13 cellular contexts compared by ENCODE assay signal in the genomic region with DNA sequence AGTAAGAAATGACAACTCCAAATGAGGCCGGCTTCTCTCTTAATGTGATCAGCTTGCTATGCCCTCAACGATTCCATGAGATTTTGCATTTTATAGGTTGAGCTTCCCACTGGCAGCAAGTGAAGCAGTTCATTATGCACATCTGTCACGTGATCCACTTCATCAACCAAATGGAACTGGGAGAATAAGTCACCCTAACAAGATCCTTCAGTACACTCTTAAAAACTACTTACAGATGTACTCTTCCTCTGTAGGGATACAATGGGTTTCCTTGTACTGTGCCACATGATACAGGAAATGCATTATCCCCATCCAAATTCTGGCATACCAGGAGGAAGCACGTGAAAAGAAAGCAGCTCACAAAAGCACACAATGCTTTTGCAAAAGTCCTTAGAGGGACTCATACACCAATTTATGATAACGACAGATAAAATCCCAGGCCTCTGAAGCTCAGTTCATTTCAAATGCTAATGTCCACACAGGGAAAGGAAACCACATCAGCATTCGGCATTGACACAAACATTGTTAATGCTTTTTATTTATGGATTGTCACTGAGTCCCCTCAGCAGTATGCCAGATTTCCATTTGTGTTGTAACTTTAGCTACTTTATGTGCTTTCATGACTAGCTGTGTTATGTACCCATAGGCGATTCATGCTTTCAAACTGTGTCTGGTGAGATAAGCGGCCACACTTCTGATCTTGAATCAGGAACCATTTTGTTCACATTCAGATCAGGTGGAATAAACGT. TPM values are rescaled to one million over a fixed set of nuclear protein-coding genes. Genes with fewer than 3 reads are reported as not detected.
DNase-seq lines count a peak whose midpoint lies in the region; ATAC-seq and TF ChIP-seq lines count a peak whose summit lies in the region.
"Had no signal": no experiment of that assay in that cellular context is flagged by ENCODE, and none has a peak within 500 bp of the region (broad histone marks: within the 10 kb centered on the region; RNA-seq: fewer than 3 reads in every experiment).

No MANE protein-coding gene starts in this region.

- CTCF ChIA-PET in mammary epithelial cell (lab: Charles Lee; ENCODE audit: low non-redundant PET): interaction anchor here (0.5 kb wide), 1 partner anchor 183 kb away, joined by 3 read pairs; no protein-coding TSS in a partner anchor
- CTCF ChIA-PET in CD8-positive, alpha-beta T cell (lab: Charles Lee): no interaction called here
- CTCF ChIA-PET in Caco-2 (lab: Charles Lee): no interaction called here

- POLR2A ChIA-PET in CD8-positive, alpha-beta T cell (lab: Charles Lee): no interaction called here
- POLR2A ChIA-PET in Caco-2 (lab: Charles Lee): no interaction called here

- H4K20me1 ChIP-seq in mammary epithelial cell (ENCODE audit: insufficient read depth, low read length): no peaks in the 10 kb centered on the region

- dilution Hi-C loops in mammary epithelial cell (cut with HindIII; ENCODE audit: low sequenced_read_pairs): no loop called here

- no peaks in the 10 kb centered on the region for H3K79me2 ChIP-seq in mammary epithelial cell (ENCODE audit: insufficient read depth, low read length)

- H3K27me3 Mint-ChIP-seq in CD8-positive, alpha-beta T cell (ENCODE audit: low read depth): no peaks in the 10 kb centered on the region
- H3K27me3 Mint-ChIP-seq in Caco-2 (ENCODE audit: insufficient read depth, unreplicated experiment): no peaks in the 10 kb centered on the region
- H3K27me3 Mint-ChIP-seq in activated T-helper 1 cell treated with anti-CD3 and anti-CD28 coated beads, Interleukin-12 subunit alpha, Interleukin-12 subunit beta, Interleukin-2, Interleukin-4 antibody, amounts not matched to agents 30 ng/mL and 10 ng/mL and 1 ng/mL, durations not matched to agents 14 hours and 24 hours and 36 hours (ENCODE audit: insufficient read depth): no peaks in the 10 kb centered on the region
- H3K27me3 Mint-ChIP-seq: activated naive CD8-positive, alpha-beta T cell treated with anti-CD3 and anti-CD28 coated beads, Interleukin-2, amount 10 ng/mL, durations not matched to agents 7 days and 5 days had no signal

- in situ Hi-C loops in mammary epithelial cell (cut with MboI; ENCODE audit: low sequenced_read_pairs in 2 of 2): no loop called here

- intact Hi-C loops in breast epithelium (cut with DNase I; ENCODE audit: low total_unique reads): no loop called here
- intact Hi-C loops in mammary epithelial cell (cut with micrococcal nuclease): loop anchor here (5.0 kb wide), 1 partner anchor 39 kb away; no protein-coding TSS in a partner anchor
- intact Hi-C loops in upper lobe of right lung (cut with DNase I): no loop called here
- intact Hi-C loops in CD8-positive, alpha-beta T cell (cut with DNase I, micrococcal nuclease): no loop called here
- intact Hi-C loops in Caco-2 (cut with micrococcal nuclease; ENCODE audit: unreplicated experiment): no loop called here
- intact Hi-C loops in activated T-helper 1 cell treated with anti-CD3 and anti-CD28 coated beads, Interleukin-12 subunit alpha, Interleukin-12 subunit beta, Interleukin-2, Interleukin-4 antibody, amounts not matched to agents 30 ng/mL and 10 ng/mL and 1 ng/mL, durations not matched to agents 14 hours and 24 hours and 36 hours (cut with micrococcal nuclease): no loop called here

- WGBS in mammary epithelial cell (ENCODE audit: low coverage, missing lambda C conversion rate): 73% methylated on average over 9 of the region's 9 CpGs

- no peak for DNase-seq in breast epithelium (ENCODE audit: low spot score in 2 of 2)
- no peak for DNase-seq in mammary epithelial cell
- DNase-seq in SJCRH30: peak; percentile 56 to 91
- no peak for DNase-seq in upper lobe of right lung
- DNase-seq in CD8-positive, alpha-beta T cell: no peak
- no peak for DNase-seq in Caco-2
- DNase-seq in activated T-helper 1 cell treated with anti-CD3 and anti-CD28 coated beads, Interleukin-12 subunit alpha, Interleukin-12 subunit beta, Interleukin-2, Interleukin-4 antibody, amounts not matched to agents 30 ng/mL and 10 ng/mL and 1 ng/mL, durations not matched to agents 14 hours and 24 hours and 36 hours (ENCODE audit: low spot score): no peak
- DNase-seq: activated CD4-positive, alpha-beta T cell treated with anti-CD3 and anti-CD28 coated beads, Interleukin-2, amount 50 U/mL, for 48 hours; activated naive CD8-positive, alpha-beta T cell treated with anti-CD3 and anti-CD28 coated beads, Interleukin-2, amount 10 ng/mL, durations not matched to agents 7 days and 5 days; occipital lobe; SHP77; stimulated activated CD4-positive, alpha-beta T cell treated with anti-CD3 and anti-CD28 coated beads, Interleukin-4, amount 100 ng/mL, for 1 hour had no signal

- peak; percentile 45 for ATAC-seq in upper lobe of right lung
- no peak for ATAC-seq in CD8-positive, alpha-beta T cell

- H3K4me3 ChIP-seq in breast epithelium: no peak overlapping the region
- H3K4me3 ChIP-seq in mammary epithelial cell (replicated peaks in 1 of 3; ENCODE audit: insufficient read depth in 1 of 3, low read depth in 2 of 3, low read length in 3 of 3): no peak overlapping the region
- H3K4me3 ChIP-seq in SJCRH30: peak overlapping the region; percentile 15
- H3K4me3 ChIP-seq in iPS-20b (ENCODE audit: low read length): peak overlapping the region; percentile 15; the same call in 1 of the 2 replicates
- no peak overlapping the region for H3K4me3 ChIP-seq in upper lobe of right lung
- H3K4me3 ChIP-seq in CD8-positive, alpha-beta T cell (ENCODE audit: low read depth, low read length): no peak overlapping the region
- H3K4me3 ChIP-seq in Caco-2 (ENCODE audit: low read depth, low read length): no peak overlapping the region

- H3K4me1 ChIP-seq in breast epithelium (peaks cover 0 to 5% of the 10 kb centered on the region in 2 donors), mammary epithelial cell (ENCODE audit: insufficient read depth, low read length) (no peaks in the 10 kb centered on the region), SJCRH30 (peaks cover 20% of the 10 kb centered on the region), iPS-20b (ENCODE audit: insufficient read depth, low read length) (peaks cover 20% of the 10 kb centered on the region), upper lobe of right lung (peaks cover 36% of the 10 kb centered on the region), Caco-2 (no peaks in the 10 kb centered on the region)
- peaks cover 5% of the 10 kb centered on the region for H3K4me1 ChIP-seq in CD8-positive, alpha-beta T cell (ENCODE audit: insufficient read depth, low read length)

- no TSS peak for BruUV-seq in mammary epithelial cell (replicated peaks; lab: Mats Ljungman, UMichigan)
- BruUV-seq in Caco-2 (replicated peaks; lab: Mats Ljungman, UMichigan): no TSS peak

- no peak for TF ChIP-seq POLR2A in breast epithelium (IDR thresholded peaks at IDR 0.05)

- H3K9me3 Mint-ChIP-seq in CD8-positive, alpha-beta T cell: no peaks in the 10 kb centered on the region
- no peaks in the 10 kb centered on the region for H3K9me3 Mint-ChIP-seq in Caco-2 (ENCODE audit: unreplicated experiment)
- no peaks in the 10 kb centered on the region for H3K9me3 Mint-ChIP-seq in activated T-helper 1 cell treated with anti-CD3 and anti-CD28 coated beads, Interleukin-12 subunit alpha, Interleukin-12 subunit beta, Interleukin-2, Interleukin-4 antibody, amounts not matched to agents 30 ng/mL and 10 ng/mL and 1 ng/mL, durations not matched to agents 14 hours and 24 hours and 36 hours
- H3K9me3 Mint-ChIP-seq: activated naive CD8-positive, alpha-beta T cell treated with anti-CD3 and anti-CD28 coated beads, Interleukin-2, amount 10 ng/mL, durations not matched to agents 7 days and 5 days had no signal

- peaks cover 9% of the 10 kb centered on the region for H3K4me1 Mint-ChIP-seq in CD8-positive, alpha-beta T cell (ENCODE audit: low read depth)
- no peaks in the 10 kb centered on the region for H3K4me1 Mint-ChIP-seq in Caco-2 (ENCODE audit: low read depth, unreplicated experiment)
- H3K4me1 Mint-ChIP-seq in activated T-helper 1 cell treated with anti-CD3 and anti-CD28 coated beads, Interleukin-12 subunit alpha, Interleukin-12 subunit beta, Interleukin-2, Interleukin-4 antibody, amounts not matched to agents 30 ng/mL and 10 ng/mL and 1 ng/mL, durations not matched to agents 14 hours and 24 hours and 36 hours (ENCODE audit: low read depth): peaks cover 15% of the 10 kb centered on the region

- H3K27me3 ChIP-seq in breast epithelium (no peaks in the 10 kb centered on the region), mammary epithelial cell (ENCODE audit: insufficient read depth, low read length) (no peaks in the 10 kb centered on the region), SJCRH30 (no peaks in the 10 kb centered on the region), iPS-20b (ENCODE audit: insufficient read depth, low read length) (no peaks in the 10 kb centered on the region), upper lobe of right lung (no peaks in the 10 kb centered on the region), Caco-2 (replicated peaks; ENCODE audit: control insufficient read depth, insufficient read depth, low read length) (no peaks in the 10 kb centered on the region)
- no peaks in the 10 kb centered on the region for H3K27me3 ChIP-seq in CD8-positive, alpha-beta T cell (ENCODE audit: insufficient read depth, low read length)

- no peak overlapping the region for H2AFZ ChIP-seq in mammary epithelial cell (ENCODE audit: low read depth, low read length)

- no peaks in the 10 kb centered on the region for H3K36me3 ChIP-seq in breast epithelium
- H3K36me3 ChIP-seq in mammary epithelial cell (ENCODE audit: insufficient read depth, low read length): no peaks in the 10 kb centered on the region
- no peaks in the 10 kb centered on the region for H3K36me3 ChIP-seq in SJCRH30
- H3K36me3 ChIP-seq in iPS-20b (ENCODE audit: insufficient read depth, low read depth, low read length): no peaks in the 10 kb centered on the region
- no peaks in the 10 kb centered on the region for H3K36me3 ChIP-seq in upper lobe of right lung
- H3K36me3 ChIP-seq in CD8-positive, alpha-beta T cell (ENCODE audit: insufficient read depth, low read length): no peaks in the 10 kb centered on the region
- H3K36me3 ChIP-seq in Caco-2 (ENCODE audit: control insufficient read depth, insufficient read depth, low read length): 0 out of 2 replicates have a peak, but pooled peaks cover 1% of the 10 kb centered on the region

- TF ChIP-seq CTCF in breast epithelium (IDR thresholded peaks at IDR 0.05) (no peak), mammary epithelial cell (conservative IDR thresholded peaks at IDR 0.05 in 1 of 2, IDR thresholded peaks at IDR 0.05 in 1 of 2; ENCODE audit: extremely low read depth in 1 of 2, insufficient read depth in 1 of 2, low read depth in 1 of 2, low read length in 2 of 2) (no peak), upper lobe of right lung (IDR thresholded peaks at IDR 0.05) (no peak), Caco-2 (IDR thresholded peaks at IDR 0.05; ENCODE audit: insufficient read depth in 1 of 2, low read depth in 1 of 2, low read length in 1 of 2, severe bottlenecking in 1 of 2, unreplicated experiment in 1 of 2) (no peak)
- no peak for TF ChIP-seq CTCF in CD8-positive, alpha-beta T cell (IDR thresholded peaks at IDR 0.05)

- H3K27ac Mint-ChIP-seq in CD8-positive, alpha-beta T cell: no peak overlapping the region
- H3K27ac Mint-ChIP-seq in Caco-2 (ENCODE audit: unreplicated experiment): no peak overlapping the region
- H3K27ac Mint-ChIP-seq in activated T-helper 1 cell treated with anti-CD3 and anti-CD28 coated beads, Interleukin-12 subunit alpha, Interleukin-12 subunit beta, Interleukin-2, Interleukin-4 antibody, amounts not matched to agents 30 ng/mL and 10 ng/mL and 1 ng/mL, durations not matched to agents 14 hours and 24 hours and 36 hours: no peak overlapping the region
- H3K27ac Mint-ChIP-seq: activated naive CD8-positive, alpha-beta T cell treated with anti-CD3 and anti-CD28 coated beads, Interleukin-2, amount 10 ng/mL, durations not matched to agents 7 days and 5 days had no signal

- H3K27ac ChIP-seq in breast epithelium (peak overlapping the region; percentile 13 to 34), mammary epithelial cell (ENCODE audit: insufficient read depth, low read depth, low read length) (no peak overlapping the region), SJCRH30 (peak overlapping the region; percentile 72), iPS-20b (ENCODE audit: low read length) (no peak overlapping the region), upper lobe of right lung (peak overlapping the region; percentile 21)
- no peak overlapping the region for H3K27ac ChIP-seq in CD8-positive, alpha-beta T cell (ENCODE audit: low read depth, low read length)

- no peak overlapping the region for H3K4me3 Mint-ChIP-seq in CD8-positive, alpha-beta T cell
- no peak overlapping the region for H3K4me3 Mint-ChIP-seq in Caco-2 (ENCODE audit: unreplicated experiment)
- H3K4me3 Mint-ChIP-seq in activated T-helper 1 cell treated with anti-CD3 and anti-CD28 coated beads, Interleukin-12 subunit alpha, Interleukin-12 subunit beta, Interleukin-2, Interleukin-4 antibody, amounts not matched to agents 30 ng/mL and 10 ng/mL and 1 ng/mL, durations not matched to agents 14 hours and 24 hours and 36 hours: no peak overlapping the region
- H3K4me3 Mint-ChIP-seq: activated naive CD8-positive, alpha-beta T cell treated with anti-CD3 and anti-CD28 coated beads, Interleukin-2, amount 10 ng/mL, durations not matched to agents 7 days and 5 days had no signal

- H3K9ac ChIP-seq in mammary epithelial cell (ENCODE audit: insufficient read depth, low read length): no peak overlapping the region
- no peak overlapping the region; the same call in 1 of the 2 replicates for H3K9ac ChIP-seq in iPS-20b (ENCODE audit: low read depth, low read length)

- H3K36me3 Mint-ChIP-seq in CD8-positive, alpha-beta T cell: no peaks in the 10 kb centered on the region
- no peaks in the 10 kb centered on the region for H3K36me3 Mint-ChIP-seq in Caco-2 (ENCODE audit: insufficient read depth, unreplicated experiment)
- H3K36me3 Mint-ChIP-seq in activated T-helper 1 cell treated with anti-CD3 and anti-CD28 coated beads, Interleukin-12 subunit alpha, Interleukin-12 subunit beta, Interleukin-2, Interleukin-4 antibody, amounts not matched to agents 30 ng/mL and 10 ng/mL and 1 ng/mL, durations not matched to agents 14 hours and 24 hours and 36 hours (ENCODE audit: low read depth): no peaks in the 10 kb centered on the region

- H3K9me3 ChIP-seq in breast epithelium (no peaks in the 10 kb centered on the region), mammary epithelial cell (replicated peaks; ENCODE audit: insufficient read depth, low read length) (no peaks in the 10 kb centered on the region), SJCRH30 (replicated peaks) (no peaks in the 10 kb centered on the region), iPS-20b (ENCODE audit: insufficient read depth, low read depth, low read length) (no peaks in the 10 kb centered on the region), upper lobe of right lung (no peaks in the 10 kb centered on the region), Caco-2 (no peaks in the 10 kb centered on the region)
- H3K9me3 ChIP-seq in CD8-positive, alpha-beta T cell (ENCODE audit: low read length): no peaks in the 10 kb centered on the region

- H3K4me2 ChIP-seq in mammary epithelial cell (ENCODE audit: insufficient read depth, low read depth, low read length): no peak overlapping the region

RNA-seq across cellular contexts. Expression of gene REV3L, which starts 58.1 kb away (rescaled TPM):
- 100 to 1,000 TPM in 1 of 3 donors, 10 to 100 TPM in 2; 50.3 to 108 (median 82.3) TPM for total RNA-seq in breast epithelium
- 10 to 100 TPM; 16.7 to 32.8 TPM for total RNA-seq in mammary epithelial cell
- 6.1 TPM for polyA plus RNA-seq in mammary epithelial cell
- 36.3 TPM for polyA minus RNA-seq in mammary epithelial cell
- total RNA-seq in SJCRH30 (2014; rRNA removed; shearing (Covaris generic)): 32.7 and 34.3 TPM in 2 replicates
- 37.5 TPM for total RNA-seq in upper lobe of right lung
- total RNA-seq in CD8-positive, alpha-beta T cell: 10 to 100 TPM; 18.1 to 20.7 TPM
- 22.2 and 28.8 TPM in 2 replicates for total RNA-seq in Caco-2 (2022)
- 18.3 and 23.3 TPM in 2 replicates for total RNA-seq in activated T-helper 1 cell treated with anti-CD3 and anti-CD28 coated beads, Interleukin-12 subunit alpha, Interleukin-12 subunit beta, Interleukin-2, Interleukin-4 antibody, amounts not matched to agents 30 ng/mL and 10 ng/mL and 1 ng/mL, durations not matched to agents 14 hours and 24 hours and 36 hours

Comparison
In these comparisons a context has a peak if more than half of its experiments do, and no peak if none do; other contexts are left out.
1. H3K27ac ChIP-seq: peak in breast epithelium (2 of 2), SJCRH30 (single experiment) and upper lobe of right lung (single experiment); none in mammary epithelial cell (single experiment), iPS-20b (single experiment) and CD8-positive, alpha-beta T cell (single experiment).
2. DNase-seq: peak in SJCRH30 (2 of 2); none in breast epithelium (0 of 2), mammary epithelial cell (single experiment), upper lobe of right lung (single experiment), CD8-positive, alpha-beta T cell (0 of 7), Caco-2 (0 of 2) and activated T-helper 1 cell treated with anti-CD3 and anti-CD28 coated beads, Interleukin-12 subunit alpha, Interleukin-12 subunit beta, Interleukin-2, Interleukin-4 antibody, amounts not matched to agents 30 ng/mL and 10 ng/mL and 1 ng/mL, durations not matched to agents 14 hours and 24 hours and 36 hours (single experiment).
3. H3K4me3 ChIP-seq: peak in SJCRH30 (single experiment) and iPS-20b (single experiment); none in breast epithelium (0 of 3), mammary epithelial cell (0 of 3), upper lobe of right lung (single experiment), CD8-positive, alpha-beta T cell (single experiment) and Caco-2 (single experiment).